Comparison of ENCODE assay signal across 8 cellular contexts in genomic region chr14:96423446-96424103, GRCh38. TPM values are rescaled to one million over a fixed set of nuclear protein-coding genes. Genes with fewer than 3 reads are reported as not detected.
DNase-seq lines count a peak whose midpoint lies in the region; ATAC-seq and TF ChIP-seq lines count a peak whose summit lies in the region.

No MANE protein-coding gene starts in this region.

- H3K9me1 ChIP-seq in IMR-90 (ENCODE audit: insufficient read depth, low read length), result no peaks in the 10 kb centered on the region

- CTCF ChIA-PET in CD4-positive, alpha-beta T cell (lab: Charles Lee), result no interaction called here
- CTCF ChIA-PET in IMR-90 (lab: Yijun Ruan, JAX), result interaction anchor here (0.6 to 1.0 kb wide), 3 partner anchors 295 to 325 kb away, joined by 4 to 6 read pairs (median 5); no protein-coding TSS in a partner anchor

- H3K4me3 Mint-ChIP-seq in CD4-positive, alpha-beta T cell, result peak overlapping the region; percentile 65

- no peak for TF ChIP-seq RAD21 in IMR-90 (IDR thresholded peaks at IDR 0.05; ENCODE audit: low read length)

- H3K79me1 ChIP-seq in IMR-90 (ENCODE audit: low read depth in 1 of 2, low read length in 2 of 2), result no peaks in the 10 kb centered on the region
- H3K79me1 ChIP-seq in neuronal stem cell (ENCODE audit: low read depth, low read length), result no peaks in the 10 kb centered on the region
- H3K79me1 ChIP-seq in mesendoderm (ENCODE audit: low read length), result no peaks in the 10 kb centered on the region

- H3K9me3 ChIP-seq in CD4-positive, alpha-beta T cell (ENCODE audit: control insufficient read depth, low read length), result no peaks in the 10 kb centered on the region
- H3K9me3 ChIP-seq in IMR-90 (ENCODE audit: control insufficient read depth, insufficient read depth, low read length) (no peaks in the 10 kb centered on the region), duodenal mucosa (ENCODE audit: control insufficient read depth in 1 of 2, low read length in 2 of 2) (no peaks in the 10 kb centered on the region), neuronal stem cell (replicated peaks in 1 of 2; ENCODE audit: control insufficient read depth in 2 of 2, insufficient read depth in 1 of 2, low read depth in 1 of 2, low read length in 2 of 2) (no peaks in the 10 kb centered on the region)

- peak overlapping the region; percentile 92 for H2AFZ ChIP-seq in IMR-90 (replicated peaks; ENCODE audit: low read length, poor library complexity)
- peak overlapping the region; percentile 3 for H2AFZ ChIP-seq in neuronal stem cell (ENCODE audit: low read length)

- H3K18ac ChIP-seq in IMR-90 (ENCODE audit: low read depth, low read length) (no peak overlapping the region), neuronal stem cell (ENCODE audit: low read length) (no peak overlapping the region), mesendoderm (ENCODE audit: low read length) (no peak overlapping the region)

- POLR2A ChIA-PET in CD4-positive, alpha-beta T cell (lab: Charles Lee), result no interaction called here
- POLR2A ChIA-PET in IMR-90 (lab: Charles Lee; ENCODE audit: unreplicated experiment), result no interaction called here

- H3K27ac Mint-ChIP-seq in CD4-positive, alpha-beta T cell, result no peak overlapping the region

- no peak overlapping the region for H3K56ac ChIP-seq in IMR-90 (ENCODE audit: extremely low read depth, insufficient read depth, low read length)
- no peak overlapping the region for H3K56ac ChIP-seq in mesendoderm (ENCODE audit: low read length)

- H4K91ac ChIP-seq in IMR-90 (ENCODE audit: insufficient read depth, low read depth, low read length), result no peak overlapping the region
- no peak overlapping the region for H4K91ac ChIP-seq in neuronal stem cell (ENCODE audit: low read depth, low read length, poor library complexity)

- intact Hi-C loops in CD4-positive, alpha-beta T cell (cut with DNase I, micrococcal nuclease), result loop anchor here (1.0 to 10.0 kb wide), 4 partner anchors 61 to 859 kb away; partner anchors contain the start of genes ATG2B (in 1 of the 2) and GSKIP (in 1 of the 2)
- intact Hi-C loops in IMR-90 (cut with micrococcal nuclease), result loop anchor here (1.0 to 10.0 kb wide), 4 partner anchors 61 to 859 kb away; partner anchors contain the start of genes ATG2B and GSKIP

- H3K36me3 ChIP-seq in IMR-90 (ENCODE audit: control insufficient read depth, insufficient read depth, low read length) (no peaks in the 10 kb centered on the region), duodenal mucosa (ENCODE audit: control insufficient read depth in 1 of 2, insufficient read depth in 2 of 2, low read length in 2 of 2) (no peaks in the 10 kb centered on the region), neuronal stem cell (replicated peaks in 1 of 2; ENCODE audit: control insufficient read depth in 2 of 2, insufficient read depth in 2 of 2, low read length in 2 of 2) (peaks cover 0 to 1% of the 10 kb centered on the region in 2 donors), mesendoderm (ENCODE audit: control insufficient read depth, insufficient read depth, low read length) (no peaks in the 10 kb centered on the region)

- H3K23ac ChIP-seq in IMR-90 (ENCODE audit: low read depth, low read length) (no peak overlapping the region), neuronal stem cell (ENCODE audit: low read depth, low read length, poor library complexity) (no peak overlapping the region), mesendoderm (ENCODE audit: low read length) (no peak overlapping the region)

- H2BK5ac ChIP-seq in IMR-90 (ENCODE audit: low read depth, low read length, poor library complexity, severe bottlenecking), result no peak overlapping the region
- no peak overlapping the region for H2BK5ac ChIP-seq in neuronal stem cell (ENCODE audit: low read length)
- no peak overlapping the region for H2BK5ac ChIP-seq in mesendoderm (ENCODE audit: low read length)

- H3K4me3 ChIP-seq in IMR-90 (ENCODE audit: insufficient read depth, low read depth, low read length), result peak overlapping the region; percentile 33
- peak overlapping the region; percentile 64 to 70 for H3K4me3 ChIP-seq in duodenal mucosa (ENCODE audit: low read depth in 1 of 2, low read length in 2 of 2)
- H3K4me3 ChIP-seq in neuronal stem cell (ENCODE audit: low read length in 2 of 2), result no peak overlapping the region
- H3K4me3 ChIP-seq in mesendoderm (ENCODE audit: low read length), result no peak overlapping the region

- H3K9ac ChIP-seq in IMR-90 (ENCODE audit: low read depth, low read length), result no peak overlapping the region; the same call in 1 of the 2 replicates
- peak overlapping the region; percentile 44 to 49 for H3K9ac ChIP-seq in duodenal mucosa (ENCODE audit: low read depth in 1 of 2, low read length in 2 of 2)
- no peak overlapping the region for H3K9ac ChIP-seq in neuronal stem cell (ENCODE audit: low read depth, low read length, poor library complexity)
- no peak overlapping the region for H3K9ac ChIP-seq in mesendoderm (ENCODE audit: low read length)

- H3K4ac ChIP-seq in IMR-90 (ENCODE audit: low read depth, low read length) (no peak overlapping the region), neuronal stem cell (ENCODE audit: low read length) (no peak overlapping the region), mesendoderm (ENCODE audit: low read depth, low read length) (no peak overlapping the region)

- H3K4me2 ChIP-seq in IMR-90 (ENCODE audit: low read depth, low read length) (peak overlapping the region; percentile 94), neuronal stem cell (ENCODE audit: insufficient read depth, low read length, poor library complexity, severe bottlenecking) (no peak overlapping the region), mesendoderm (ENCODE audit: low read length) (no peak overlapping the region)

- no peak overlapping the region for H4K5ac ChIP-seq in IMR-90 (ENCODE audit: low read depth, low read length)
- no peak overlapping the region for H4K5ac ChIP-seq in mesendoderm (ENCODE audit: low read length)

- no peak for DNase-seq in CD4-positive, alpha-beta T cell
- no peak for DNase-seq in IMR-90
- no peak for DNase-seq in neuronal stem cell (ENCODE audit: low spot score)
- no peak for DNase-seq in D341Med (ENCODE audit: low spot score)
- no peak for DNase-seq in mesendoderm
- no peak for DNase-seq in NCI-H510A (lab: John Stamatoyannopoulos, UW)
- no peak for DNase-seq in Ammon's horn (ENCODE audit: low spot score)

- no peaks in the 10 kb centered on the region for H4K20me1 ChIP-seq in IMR-90 (ENCODE audit: insufficient read depth, low read length)

- H3K4me1 ChIP-seq in IMR-90 (ENCODE audit: control insufficient read depth, insufficient read depth, low read length) (peaks cover 2% of the 10 kb centered on the region; the same call in 1 of the 2 replicates), duodenal mucosa (ENCODE audit: control insufficient read depth in 1 of 2, insufficient read depth in 2 of 2, low read length in 2 of 2) (no peaks in the 10 kb centered on the region), neuronal stem cell (ENCODE audit: control insufficient read depth in 2 of 2, insufficient read depth in 1 of 2, low read depth in 1 of 2, low read length in 2 of 2) (peaks cover 5 to 8% of the 10 kb centered on the region in 2 donors), mesendoderm (ENCODE audit: control insufficient read depth, low read depth, low read length) (no peaks in the 10 kb centered on the region)

- no peak overlapping the region for H3K14ac ChIP-seq in IMR-90 (replicated peaks; ENCODE audit: low read depth, low read length)
- peak overlapping the region; percentile 64 for H3K14ac ChIP-seq in neuronal stem cell (ENCODE audit: low read length)

- H3K36me3 Mint-ChIP-seq in CD4-positive, alpha-beta T cell (ENCODE audit: low read depth), result no peaks in the 10 kb centered on the region

- H3K27me3 ChIP-seq in CD4-positive, alpha-beta T cell (ENCODE audit: control insufficient read depth, insufficient read depth, low read length), result no peaks in the 10 kb centered on the region
- H3K27me3 ChIP-seq in IMR-90 (ENCODE audit: control insufficient read depth, insufficient read depth, low read length) (peaks cover 1% of the 10 kb centered on the region; the same call in 1 of the 2 replicates), duodenal mucosa (ENCODE audit: control insufficient read depth in 1 of 2, insufficient read depth in 2 of 2, low read length in 2 of 2) (no peaks in the 10 kb centered on the region), neuronal stem cell (ENCODE audit: control insufficient read depth in 3 of 3, insufficient read depth in 3 of 3, low read depth in 1 of 3, low read length in 3 of 3) (no peaks in the 10 kb centered on the region), mesendoderm (ENCODE audit: insufficient read depth, low read length, poor library complexity) (no peaks in the 10 kb centered on the region)

- in situ Hi-C loops in IMR-90 (cut with MboI; ENCODE audit: low sequenced_read_pairs), result loop anchor here (5.0 to 25.0 kb wide), 2 partner anchors 326 to 861 kb away; no protein-coding TSS in a partner anchor

- H2AK5ac ChIP-seq in IMR-90 (ENCODE audit: low read depth, low read length) (no peak overlapping the region), neuronal stem cell (ENCODE audit: low read depth, low read length) (peak overlapping the region; percentile 70), mesendoderm (ENCODE audit: low read length) (no peak overlapping the region)

- H4K8ac ChIP-seq in IMR-90 (ENCODE audit: low read depth in 2 of 2, low read length in 2 of 2) (peak overlapping the region in 1 of 2 experiments; percentile 24; a peak in 1 of 4 replicates), neuronal stem cell (ENCODE audit: low read depth, low read length) (no peak overlapping the region), mesendoderm (ENCODE audit: low read depth, low read length) (no peak overlapping the region)

- no peaks in the 10 kb centered on the region for H3K79me2 ChIP-seq in mesendoderm (ENCODE audit: control insufficient read depth, insufficient read depth, low read length)

- H2BK15ac ChIP-seq in IMR-90 (ENCODE audit: low read depth, low read length), result no peak overlapping the region
- no peak overlapping the region for H2BK15ac ChIP-seq in neuronal stem cell (ENCODE audit: low read length)
- no peak overlapping the region for H2BK15ac ChIP-seq in mesendoderm (replicated peaks; ENCODE audit: low read depth)

- H2BK20ac ChIP-seq in IMR-90 (ENCODE audit: low read depth, low read length), result no peak overlapping the region

- H2AK9ac ChIP-seq in IMR-90 (replicated peaks; ENCODE audit: low read depth, low read length, poor library complexity), result no peak overlapping the region

- H2BK120ac ChIP-seq in IMR-90 (ENCODE audit: low read depth, low read length) (no peak overlapping the region), neuronal stem cell (ENCODE audit: low read depth, low read length) (no peak overlapping the region), mesendoderm (ENCODE audit: low read depth, low read length) (no peak overlapping the region)

- TF ChIP-seq CTCF in CD4-positive, alpha-beta T cell (IDR thresholded peaks at IDR 0.05), result no peak
- no peak for TF ChIP-seq CTCF in IMR-90 (conservative IDR thresholded peaks at IDR 0.05; ENCODE audit: low read depth, low read length)

- no peaks in the 10 kb centered on the region for H3K4me1 Mint-ChIP-seq in CD4-positive, alpha-beta T cell (ENCODE audit: low read depth)

- no peak overlapping the region for H2BK12ac ChIP-seq in neuronal stem cell (ENCODE audit: low read length)

- WGBS in IMR-90 (ENCODE audit: extremely low coverage in 2 of 2, insufficient read length in 1 of 2), 2 experiments, result 58% methylated on average over 19 of the region's 25 CpGs; no CpG with 5 or more reads in 1 of the 2 experiments
- WGBS in neuronal stem cell (ENCODE audit: extremely low coverage in 2 of 2, insufficient read length in 2 of 2, insufficient replicate concordance in 1 of 2), 2 donors, result no CpG with 5 or more reads among the region's 25 CpGs
- no CpG with 5 or more reads among the region's 25 CpGs for WGBS in mesendoderm (ENCODE audit: extremely low coverage, insufficient coverage, low lambda C conversion rate)

- dilution Hi-C loops in IMR-90 (cut with HindIII; ENCODE audit: low sequenced_read_pairs, unreplicated experiment), result no loop called here

- no peak overlapping the region for H3K27ac ChIP-seq in CD4-positive, alpha-beta T cell (ENCODE audit: low read depth, low read length)
- H3K27ac ChIP-seq in IMR-90 (ENCODE audit: insufficient read depth, low read length) (no peak overlapping the region), duodenal mucosa (ENCODE audit: low read depth, low read length) (no peak overlapping the region), neuronal stem cell (replicated peaks; ENCODE audit: low read length) (no peak overlapping the region), mesendoderm (ENCODE audit: low read depth, low read length) (no peak overlapping the region)

- BruUV-seq in IMR-90 (replicated peaks; lab: Mats Ljungman, UMichigan), result no TSS peak

- no peak for TF ChIP-seq POLR2A in IMR-90 (IDR thresholded peaks at IDR 0.05; ENCODE audit: low read depth, low read length)

- H3K27me3 Mint-ChIP-seq in CD4-positive, alpha-beta T cell, result peaks cover 12% of the 10 kb centered on the region

- ATAC-seq in CD4-positive, alpha-beta T cell (ENCODE audit: poor library complexity), result no peak
- ATAC-seq in IMR-90 (ENCODE audit: low read depth), result no peak

- no peaks in the 10 kb centered on the region for H3K9me3 Mint-ChIP-seq in CD4-positive, alpha-beta T cell

RNA-seq across cellular contexts. Expression of gene AK7, which starts 31.6 kb away (rescaled TPM):
- total RNA-seq in CD4-positive, alpha-beta T cell, result not detected
- total RNA-seq in IMR-90 (2012; rRNA removed), result under 0.01 TPM in 1 of 2 replicates, not detected in the other
- polyA plus RNA-seq in IMR-90 (2012; rRNA removed), result 0.10 and 0.21 TPM in 2 replicates
- polyA plus RNA-seq in IMR-90 (2012; cell fraction: cytosol; rRNA removed), result 0.06 and 0.12 TPM in 2 replicates
- polyA plus RNA-seq in IMR-90 (2012; cell fraction: nucleus; rRNA removed; ENCODE audit: low replicate concordance), result 0.32 TPM in 1 of 2 replicates, not detected in the other
- polyA plus RNA-seq in neuronal stem cell (2013, experiment 1 of 2), result 5.8 TPM
- polyA plus RNA-seq in neuronal stem cell (2013, experiment 2 of 2), result 6.4 TPM
- 1.2 TPM for polyA plus RNA-seq in mesendoderm (2013, experiment 1 of 2)
- polyA plus RNA-seq in mesendoderm (2013, experiment 2 of 2), result 1.2 TPM

Comparison
In these comparisons a context has a peak if more than half of its experiments do, and no peak if none do; other contexts are left out.
1. H3K4me3 ChIP-seq: peak in IMR-90 (single experiment) and duodenal mucosa (2 of 2); none in neuronal stem cell (0 of 2) and mesendoderm (single experiment).
2. H3K9ac ChIP-seq: peak in duodenal mucosa (2 of 2); none in IMR-90 (single experiment), neuronal stem cell (single experiment) and mesendoderm (single experiment).